Comparison of ENCODE assay signal across 1 cellular context in genomic region chr3:49906004-49906860, GRCh38.
TF ChIP-seq lines count a peak whose summit lies in the region.

No MANE protein-coding gene starts in this region.

TF ChIP-seq in HepG2, 621 proteins besides CTCF, POLR2A, EP300 and RAD21 (continued from another document and continues in another):
- no peak for TF ChIP-seq THRA (CRISPR knock-in tag; IDR thresholded peaks at IDR 0.05; ENCODE audit: borderline replicate concordance)
- no peak for TF ChIP-seq FOXP1 (IDR thresholded peaks at IDR 0.05)
- TF ChIP-seq FOXP1 (CRISPR knock-in tag; IDR thresholded peaks at IDR 0.05): no peak
- no peak for TF ChIP-seq SRSF4 (IDR thresholded peaks at IDR 0.05; ENCODE audit: low read depth, low read length, poor library complexity, severe bottlenecking)
- peak; percentile 36; the same call in 1 of the 2 replicates for TF ChIP-seq BORCS8-MEF2B (CRISPR knock-in tag; IDR thresholded peaks at IDR 0.05)
- TF ChIP-seq ZBTB25 (CRISPR knock-in tag; IDR thresholded peaks at IDR 0.05): no peak
- TF ChIP-seq ARHGAP35 (CRISPR knock-in tag; IDR thresholded peaks at IDR 0.05; ENCODE audit: borderline replicate concordance): no peak
- TF ChIP-seq ZNF501 (CRISPR knock-in tag; IDR thresholded peaks at IDR 0.05): no peak
- TF ChIP-seq ZNF792 (CRISPR knock-in tag; IDR thresholded peaks at IDR 0.05): no peak
- 0 out of 2 replicates have a peak, but pooled peaks have one; percentile 17 for TF ChIP-seq ZFY (CRISPR knock-in tag; IDR thresholded peaks at IDR 0.05)
- TF ChIP-seq ZNF407 (CRISPR knock-in tag; IDR thresholded peaks at IDR 0.05; ENCODE audit: not compliant biosample characterization): no peak
- TF ChIP-seq ZNF275 (CRISPR knock-in tag; IDR thresholded peaks at IDR 0.05; ENCODE audit: borderline replicate concordance): no peak
- no peak for TF ChIP-seq MTF2 (CRISPR knock-in tag; IDR thresholded peaks at IDR 0.05; ENCODE audit: borderline replicate concordance)
- no peak for TF ChIP-seq E2F1 (CRISPR knock-in tag; IDR thresholded peaks at IDR 0.05)
- TF ChIP-seq ZNF260 (CRISPR knock-in tag; IDR thresholded peaks at IDR 0.05; ENCODE audit: borderline replicate concordance, low read depth): no peak
- no peak for TF ChIP-seq ZNF441 (CRISPR knock-in tag; IDR thresholded peaks at IDR 0.05; ENCODE audit: borderline replicate concordance)
- TF ChIP-seq HOMEZ (CRISPR knock-in tag; IDR thresholded peaks at IDR 0.05; ENCODE audit: low read depth): no peak
- peak; percentile 40; the same call in 1 of the 2 replicates for TF ChIP-seq SP4 (CRISPR knock-in tag; IDR thresholded peaks at IDR 0.05)
- peak; percentile 31; the same call in 1 of the 2 replicates for TF ChIP-seq CEBPG (CRISPR knock-in tag; IDR thresholded peaks at IDR 0.05)
- TF ChIP-seq FOXO1 (CRISPR knock-in tag; IDR thresholded peaks at IDR 0.05): no peak
- no peak for TF ChIP-seq MIXL1 (CRISPR knock-in tag; IDR thresholded peaks at IDR 0.05)
- TF ChIP-seq ZBTB33 (CRISPR knock-in tag; IDR thresholded peaks at IDR 0.05): peak; percentile 39; the same call in 1 of the 2 replicates
- TF ChIP-seq REPIN1 (CRISPR knock-in tag; IDR thresholded peaks at IDR 0.05; ENCODE audit: borderline replicate concordance, low read depth): 0 out of 2 replicates have a peak, but pooled peaks have one; percentile 4
- no peak for TF ChIP-seq ZNF362 (CRISPR knock-in tag; IDR thresholded peaks at IDR 0.05; ENCODE audit: borderline replicate concordance)
- TF ChIP-seq SNAI1 (CRISPR knock-in tag; IDR thresholded peaks at IDR 0.05; ENCODE audit: borderline replicate concordance): no peak
- TF ChIP-seq KDM1A (CRISPR knock-in tag; IDR thresholded peaks at IDR 0.05): no peak
- TF ChIP-seq TERF1 (CRISPR knock-in tag; IDR thresholded peaks at IDR 0.05): no peak
- TF ChIP-seq DMAP1 (CRISPR knock-in tag; IDR thresholded peaks at IDR 0.05): no peak
- TF ChIP-seq SMC3 (IDR thresholded peaks at IDR 0.05; ENCODE audit: low read length): peak; percentile 58
- TF ChIP-seq ZNF790 (CRISPR knock-in tag; IDR thresholded peaks at IDR 0.05; ENCODE audit: borderline replicate concordance): no peak
- no peak for TF ChIP-seq EEA1 (CRISPR knock-in tag; IDR thresholded peaks at IDR 0.05; ENCODE audit: borderline replicate concordance)
- peak; percentile 36 for TF ChIP-seq XRCC5 (optimal IDR thresholded peaks at IDR 0.05; ENCODE audit: low read length)
- 0 out of 2 replicates have a peak, but pooled peaks have one; percentile 49 for TF ChIP-seq ZNF740 (CRISPR knock-in tag; IDR thresholded peaks at IDR 0.05)
